2 cellular contexts compared by ENCODE assay signal in genomic region chr4:18171896-18172295, GRCh38.
A peak's percentile ranks its signal among the peaks of the same experiment; 100 is the strongest.
TF ChIP-seq lines count a peak whose summit lies in the region.

No MANE protein-coding gene starts in this region.

TF ChIP-seq in HepG2, 621 proteins besides CTCF, POLR2A, EP300 and RAD21 (continued from another document):
- TF ChIP-seq MAFF (IDR thresholded peaks at IDR 0.05; ENCODE audit: low read depth, low read length) (peak; percentile 57), MAFK (conservative IDR thresholded peaks at IDR 0.05 in 1 of 2, IDR thresholded peaks at IDR 0.05 in 1 of 2; ENCODE audit: low read length in 2 of 2) (peak; percentile 54 to 77)

TF ChIP-seq in A549, 52 proteins besides CTCF, POLR2A, EP300 and RAD21:
- no peak for TF ChIP-seq HES2 (IDR thresholded peaks at IDR 0.05)
- TF ChIP-seq SREBF2 (IDR thresholded peaks at IDR 0.05), result no peak
- TF ChIP-seq MAFK (IDR thresholded peaks at IDR 0.05; ENCODE audit: partially characterized antibody), result peak; percentile 21
